Comparison of ENCODE assay signal across 22 cellular contexts in the genomic region with DNA sequence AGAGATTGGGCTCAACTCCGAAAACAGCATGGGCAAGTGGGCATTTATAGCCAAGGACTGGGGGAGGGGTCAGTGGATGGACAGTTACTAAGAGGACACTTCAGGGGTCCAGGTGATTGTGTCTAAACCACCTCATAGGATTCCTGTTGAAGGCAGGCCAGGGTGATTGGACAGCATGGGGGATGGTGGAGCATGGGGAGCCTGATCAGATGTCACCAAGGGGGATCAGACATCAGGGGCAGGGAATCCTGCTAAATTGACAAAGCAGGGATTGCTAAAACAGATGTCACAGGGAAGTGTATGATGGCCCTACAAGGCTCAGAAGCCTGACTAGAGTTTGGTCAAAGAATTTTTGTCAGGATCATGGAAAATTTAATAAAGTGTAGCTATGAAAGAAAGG. TPM values are rescaled to one million over a fixed set of nuclear protein-coding genes. Genes with fewer than 3 reads are reported as not detected.
A peak's percentile ranks its signal among the peaks of the same experiment; 100 is the strongest.
DNase-seq lines count a peak whose midpoint lies in the region; ATAC-seq and TF ChIP-seq lines count a peak whose summit lies in the region.
"Had no signal": no experiment of that assay in that cellular context is flagged by ENCODE, and none has a peak within 500 bp of the region (broad histone marks: within the 10 kb centered on the region; RNA-seq: fewer than 3 reads in every experiment).

No MANE protein-coding gene starts in this region.

- no peaks in the 10 kb centered on the region for H3K27me3 ChIP-seq in Panc1 (ENCODE audit: control insufficient read depth, insufficient read depth, low read length)
- H3K27me3 ChIP-seq: brain microvascular endothelial cell, ovary, right lobe of liver, upper lobe of left lung had no signal

- peaks cover 2% of the 10 kb centered on the region; the same call in 1 of the 2 replicates for H3K36me3 ChIP-seq in Panc1 (ENCODE audit: control insufficient read depth, insufficient read depth, low read length)
- H3K36me3 ChIP-seq: ovary, right lobe of liver, upper lobe of left lung had no signal

- H3K4me3 Mint-ChIP-seq in activated T-cell treated with anti-CD3 and anti-CD28 coated beads, Interleukin-2, amount 50 U/mL, for 72 hours: no peak overlapping the region

- H3K4me1 ChIP-seq in Panc1 (ENCODE audit: control insufficient read depth, insufficient read depth, low read length): peaks cover 29% of the 10 kb centered on the region

- no peak for DNase-seq in activated T-cell treated with anti-CD3 and anti-CD28 coated beads, Interleukin-2, amount 50 U/mL, for 72 hours
- no peak for DNase-seq in activated T-cell treated with anti-CD3 and anti-CD28 coated beads for 4 hours
- no peak for DNase-seq in Panc1 (ENCODE audit: low read depth, low spot score)
- no peak for DNase-seq in epithelial cell of prostate (ENCODE audit: low read depth, low spot score)
- no peak for DNase-seq in GM10248 (ENCODE audit: extremely low spot score)
- DNase-seq in GM19238 (ENCODE audit: insufficient read length, low spot score): no peak
- no peak for DNase-seq in iPS-NIHi11 (ENCODE audit: low spot score)
- DNase-seq in NCI-H1417 (lab: John Stamatoyannopoulos, UW): no peak
- DNase-seq: activated CD4-positive, alpha-beta T cell treated with anti-CD3 and anti-CD28 coated beads, Interleukin-2, amount 10 ng/mL, durations not matched to agents 24 days and 14 days; activated effector memory CD4-positive, alpha-beta T cell treated with anti-CD3 and anti-CD28 coated beads, Interleukin-2, amount 50 U/mL, for 16 hours; brain microvascular endothelial cell; DMS53; effector memory CD4-positive, alpha-beta T cell; H7; NCI-H1417 treated with DMSO at 0.1 percent for 48 hours; NCI-H510A treated with DMSO at 0.1 percent for 48 hours; ovary; right lobe of liver; SHP77; upper lobe of left lung had no signal

- TF ChIP-seq CTCF in Panc1 (IDR thresholded peaks at IDR 0.05) (no peak), GM10248 (IDR thresholded peaks at IDR 0.05; ENCODE audit: control extremely low read depth, extremely low read depth, low read depth, missing control alignments) (no peak)

- POLR2A ChIA-PET in Panc1 (lab: Charles Lee) (no interaction called here), GM10248 (lab: Yijun Ruan, JAX) (no interaction called here)

- H3K4me3 ChIP-seq in Panc1 (ENCODE audit: low read depth in 2 of 2, low read length in 2 of 2): no peak overlapping the region
- H3K4me3 ChIP-seq: GM12878, ovary, right lobe of liver, upper lobe of left lung had no signal

- H3K27me3 Mint-ChIP-seq in activated T-cell treated with anti-CD3 and anti-CD28 coated beads, Interleukin-2, amount 50 U/mL, for 72 hours (ENCODE audit: low read depth): peaks cover 27% of the 10 kb centered on the region

- H3K27ac Mint-ChIP-seq in activated T-cell treated with anti-CD3 and anti-CD28 coated beads, Interleukin-2, amount 50 U/mL, for 72 hours: peak overlapping the region; percentile 18
- H3K27ac Mint-ChIP-seq: activated CD4-positive, alpha-beta T cell treated with anti-CD3 and anti-CD28 coated beads, Interleukin-2, amount 10 ng/mL, durations not matched to agents 24 days and 14 days had no signal

- in situ Hi-C loops in Panc1 (cut with HindIII; ENCODE audit: low pct_unique_long_range_greater_than_20kb, low sequenced_read_pairs): no loop called here

- H3K9me3 ChIP-seq in Panc1 (ENCODE audit: control insufficient read depth, insufficient read depth, low read depth, low read length): no peaks in the 10 kb centered on the region; the same call in 1 of the 2 replicates
- H3K9me3 ChIP-seq: ovary, right lobe of liver, upper lobe of left lung had no signal

- CTCF ChIA-PET in Panc1 (lab: Charles Lee): interaction anchor here (1.2 kb wide), 1 partner anchor 22 kb away, joined by 5 read pairs; no protein-coding TSS in a partner anchor
- CTCF ChIA-PET in GM10248 (lab: Yijun Ruan, JAX): interaction anchor here (1.1 kb wide), 1 partner anchor 209 kb away, joined by 4 read pairs; no protein-coding TSS in a partner anchor

- H3K36me3 Mint-ChIP-seq in activated T-cell treated with anti-CD3 and anti-CD28 coated beads, Interleukin-2, amount 50 U/mL, for 72 hours (ENCODE audit: insufficient read depth in 2 of 2): peaks cover 2 to 5% of the 10 kb centered on the region in 2 donors
- H3K36me3 Mint-ChIP-seq: IgD-negative memory B cell had no signal

- intact Hi-C loops in Panc1 (cut with micrococcal nuclease; ENCODE audit: unreplicated experiment): no loop called here

- peaks cover 0 to 3% of the 10 kb centered on the region in 2 donors for H3K9me3 Mint-ChIP-seq in activated T-cell treated with anti-CD3 and anti-CD28 coated beads, Interleukin-2, amount 50 U/mL, for 72 hours
- H3K9me3 Mint-ChIP-seq: activated CD4-positive, alpha-beta T cell treated with anti-CD3 and anti-CD28 coated beads, Interleukin-2, amount 10 ng/mL, durations not matched to agents 24 days and 14 days had no signal

- no peak for ATAC-seq in activated T-cell treated with anti-CD3 and anti-CD28 coated beads, Interleukin-2, amount 50 U/mL, for 72 hours (replicated peaks in 1 of 2)
- ATAC-seq in Panc1: no peak
- ATAC-seq: GM12878, right lobe of liver had no signal

- H3K27ac ChIP-seq in Panc1 (ENCODE audit: low read length) (peak overlapping the region; percentile 95), epithelial cell of prostate (peak overlapping the region; percentile 100)
- H3K27ac ChIP-seq: brain microvascular endothelial cell, ovary, right lobe of liver, upper lobe of left lung had no signal

- BruUV-seq in Panc1 (replicated peaks; lab: Mats Ljungman, UMichigan): no TSS peak

- peaks cover 36% of the 10 kb centered on the region for H3K4me1 Mint-ChIP-seq in activated T-cell treated with anti-CD3 and anti-CD28 coated beads, Interleukin-2, amount 50 U/mL, for 72 hours (ENCODE audit: low read depth)

RNA-seq across cellular contexts. Expression of a gene that starts 2.4 kb away (rescaled TPM):
- total RNA-seq in activated T-cell treated with anti-CD3 and anti-CD28 coated beads, Interleukin-2, amount 50 U/mL, for 72 hours: 10 to 100 TPM; 43.7 to 48.3 TPM
- 220 TPM for total RNA-seq in Panc1 (2021; ENCODE audit: unreplicated experiment)
- polyA plus RNA-seq in Panc1 (2012; ENCODE audit: insufficient read length): 308 TPM

RNA-seq across cellular contexts. Expression of a gene that starts 49.9 kb away (rescaled TPM):
- 10 to 100 TPM; 55.3 to 58.7 TPM for total RNA-seq in activated T-cell treated with anti-CD3 and anti-CD28 coated beads, Interleukin-2, amount 50 U/mL, for 72 hours
- total RNA-seq in Panc1 (2021; ENCODE audit: unreplicated experiment): 108 TPM
- 99.8 TPM for polyA plus RNA-seq in Panc1 (2012; ENCODE audit: insufficient read length)
